In genomic region chr13:75175097-75175496, GRCh38 we compare ENCODE assay signal across 4 cellular contexts.
DNase-seq lines count a peak whose midpoint lies in the region; ATAC-seq, FAIRE-seq and TF ChIP-seq lines count a peak whose summit lies in the region.
"Not testable (repeated sequence)": the region's sequence is repeated elsewhere in the genome, so short reads cannot be mapped to it uniquely, and the experiment has no call there.

No MANE protein-coding gene starts in this region.

- WGBS in A549 (ENCODE audit: missing lambda C conversion rate), result 100% methylated on average over 2 of the region's 2 CpGs

- not testable (repeated sequence) for H3K4me3 Mint-ChIP-seq in chondrocyte (ENCODE audit: unreplicated experiment)

- not testable (repeated sequence) for H3K9me3 ChIP-seq in A549; HEK293 (ENCODE audit: control insufficient read depth, insufficient read depth, low read depth, low read length)

- TF ChIP-seq CTCF in A549 (IDR thresholded peaks at IDR 0.05); HEK293 (tag by site-specific recombination; IDR thresholded peaks at IDR 0.05); brain microvascular endothelial cell (IDR thresholded peaks at IDR 0.05; ENCODE audit: low read depth, low read length, missing control alignments); chondrocyte (IDR thresholded peaks at IDR 0.05): not testable (repeated sequence)

- TF ChIP-seq POLR2A in A549 (IDR thresholded peaks at IDR 0.05; ENCODE audit: low read length), result not testable (repeated sequence)

- not testable (repeated sequence) for TF ChIP-seq EP300 in A549 (IDR thresholded peaks at IDR 0.05)

- not testable (repeated sequence) for ATAC-seq in A549

- not testable (repeated sequence) for H3K36me3 ChIP-seq in HEK293 (ENCODE audit: control insufficient read depth in 2 of 2, insufficient read depth in 1 of 2, low read length in 2 of 2); brain microvascular endothelial cell (replicated peaks)

- not testable (repeated sequence) for H3K27me3 ChIP-seq in brain microvascular endothelial cell (replicated peaks)

- peak overlapping the region; percentile 74 to 88 for H3K27ac ChIP-seq in A549
- H3K27ac ChIP-seq in HEK293 (ENCODE audit: extremely low read depth, low read depth, low read length), result not testable (repeated sequence)
- H3K27ac ChIP-seq in brain microvascular endothelial cell, result peak overlapping the region; percentile 75

- H3K4me1 Mint-ChIP-seq in chondrocyte (ENCODE audit: low read depth), result peaks cover 43% of the 10 kb centered on the region

- CTCF ChIA-PET in A549 (lab: Yijun Ruan, JAX); HEK293 (lab: Yijun Ruan, JAX): not testable (repeated sequence)

- not testable (repeated sequence) for FAIRE-seq in A549 (lab: Jason Lieb, UNC)

- H3K9me3 Mint-ChIP-seq in chondrocyte (ENCODE audit: low read depth), result not testable (repeated sequence)

- not testable (repeated sequence) for TF ChIP-seq RAD21 in A549 (conservative IDR thresholded peaks at IDR 0.05 in 1 of 2, IDR thresholded peaks at IDR 0.05 in 1 of 2)

- H3K27ac Mint-ChIP-seq in chondrocyte (ENCODE audit: unreplicated experiment), result peak overlapping the region; percentile 3

- not testable (repeated sequence) for H3K4me2 ChIP-seq in A549

- H3K27me3 Mint-ChIP-seq in chondrocyte (ENCODE audit: low read depth), result not testable (repeated sequence)

- peaks cover 22% of the 10 kb centered on the region; the same call in 2 of the 3 replicates for H3K4me1 ChIP-seq in A549
- H3K4me1 ChIP-seq in HEK293 (ENCODE audit: control insufficient read depth, insufficient read depth, low read length), result not testable (repeated sequence)

- POLR2A ChIA-PET in A549 (lab: Yijun Ruan, JAX); HEK293 (lab: Yijun Ruan, JAX): not testable (repeated sequence)

- DNase-seq in A549 (ENCODE audit: low read depth in 1 of 2, low spot score in 1 of 2); brain microvascular endothelial cell; chondrocyte (ENCODE audit: low spot score): not testable (repeated sequence)

- not testable (repeated sequence) for H3K4me3 ChIP-seq in A549; HEK293 (ENCODE audit: low read depth, low read length); brain microvascular endothelial cell (ENCODE audit: low read depth, low read length)

- not testable (repeated sequence) for H3K36me3 Mint-ChIP-seq in chondrocyte (ENCODE audit: low read depth)

- in situ Hi-C loops in brain microvascular endothelial cell (cut with HindIII; ENCODE audit: low pct_ligation_motif_present, low sequenced_read_pairs), result not testable (repeated sequence)

TF ChIP-seq in HEK293, 187 proteins besides CTCF, POLR2A, EP300 and RAD21:
- TF ChIP-seq ZNF580 (tag by site-specific recombination; IDR thresholded peaks at IDR 0.05), result peak; percentile 66
- peak; percentile 88 for TF ChIP-seq ZNF146 (tag by site-specific recombination; IDR thresholded peaks at IDR 0.05)
- TF ChIP-seq ZNF280D (tag by site-specific recombination; IDR thresholded peaks at IDR 0.05), result 0 out of 2 replicates have a peak, but pooled peaks have one; percentile 44
